1 cellular context compared by ENCODE assay signal in the genomic region with DNA sequence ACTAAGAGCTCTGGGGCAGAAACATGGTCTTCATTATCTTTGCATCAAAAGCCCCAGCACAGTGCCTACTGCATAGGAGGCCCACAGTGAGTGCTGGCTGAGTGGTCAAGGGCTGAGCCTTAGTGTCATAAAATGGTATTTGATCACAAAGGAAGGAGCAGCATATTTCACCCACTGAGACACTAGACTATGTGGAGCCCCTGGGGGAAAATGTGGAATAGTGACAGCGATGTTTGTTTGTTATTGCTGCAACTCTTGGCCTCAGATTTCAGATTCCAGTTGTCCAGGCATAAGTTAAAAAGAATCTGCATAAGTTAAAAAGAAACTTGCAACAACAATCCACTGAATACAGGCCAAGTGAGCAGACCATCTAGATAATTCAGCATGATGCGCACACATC.
TF ChIP-seq lines count a peak whose summit lies in the region.

No MANE protein-coding gene starts in this region.

TF ChIP-seq in SK-N-SH, 30 proteins besides CTCF, POLR2A, EP300 and RAD21 (continued from another document):
- TF ChIP-seq, protein P1, sequence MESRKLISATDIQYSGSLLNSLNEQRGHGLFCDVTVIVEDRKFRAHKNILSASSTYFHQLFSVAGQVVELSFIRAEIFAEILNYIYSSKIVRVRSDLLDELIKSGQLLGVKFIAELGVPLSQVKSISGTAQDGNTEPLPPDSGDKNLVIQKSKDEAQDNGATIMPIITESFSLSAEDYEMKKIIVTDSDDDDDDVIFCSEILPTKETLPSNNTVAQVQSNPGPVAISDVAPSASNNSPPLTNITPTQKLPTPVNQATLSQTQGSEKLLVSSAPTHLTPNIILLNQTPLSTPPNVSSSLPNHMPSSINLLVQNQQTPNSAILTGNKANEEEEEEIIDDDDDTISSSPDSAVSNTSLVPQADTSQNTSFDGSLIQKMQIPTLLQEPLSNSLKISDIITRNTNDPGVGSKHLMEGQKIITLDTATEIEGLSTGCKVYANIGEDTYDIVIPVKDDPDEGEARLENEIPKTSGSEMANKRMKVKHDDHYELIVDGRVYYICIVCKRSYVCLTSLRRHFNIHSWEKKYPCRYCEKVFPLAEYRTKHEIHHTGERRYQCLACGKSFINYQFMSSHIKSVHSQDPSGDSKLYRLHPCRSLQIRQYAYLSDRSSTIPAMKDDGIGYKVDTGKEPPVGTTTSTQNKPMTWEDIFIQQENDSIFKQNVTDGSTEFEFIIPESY (IDR thresholded peaks at IDR 0.05; ENCODE audit: borderline replicate concordance, low read depth), result no peak
- no peak for TF ChIP-seq FOXM1 (IDR thresholded peaks at IDR 0.05; ENCODE audit: low read depth)
- no peak for TF ChIP-seq JUND (IDR thresholded peaks at IDR 0.05)
- TF ChIP-seq YY1 (IDR thresholded peaks at IDR 0.05; ENCODE audit: low read depth), result no peak
- no peak for TF ChIP-seq FOXJ3 (CRISPR knock-in tag; IDR thresholded peaks at IDR 0.05)
- TF ChIP-seq, protein P2, sequence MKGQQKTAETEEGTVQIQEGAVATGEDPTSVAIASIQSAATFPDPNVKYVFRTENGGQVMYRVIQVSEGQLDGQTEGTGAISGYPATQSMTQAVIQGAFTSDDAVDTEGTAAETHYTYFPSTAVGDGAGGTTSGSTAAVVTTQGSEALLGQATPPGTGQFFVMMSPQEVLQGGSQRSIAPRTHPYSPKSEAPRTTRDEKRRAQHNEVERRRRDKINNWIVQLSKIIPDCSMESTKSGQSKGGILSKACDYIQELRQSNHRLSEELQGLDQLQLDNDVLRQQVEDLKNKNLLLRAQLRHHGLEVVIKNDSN (IDR thresholded peaks at IDR 0.05; ENCODE audit: borderline replicate concordance, low read depth), result no peak
- no peak for TF ChIP-seq RXRA (IDR thresholded peaks at IDR 0.05; ENCODE audit: borderline replicate concordance, low read depth)
- TF ChIP-seq, protein P3, sequence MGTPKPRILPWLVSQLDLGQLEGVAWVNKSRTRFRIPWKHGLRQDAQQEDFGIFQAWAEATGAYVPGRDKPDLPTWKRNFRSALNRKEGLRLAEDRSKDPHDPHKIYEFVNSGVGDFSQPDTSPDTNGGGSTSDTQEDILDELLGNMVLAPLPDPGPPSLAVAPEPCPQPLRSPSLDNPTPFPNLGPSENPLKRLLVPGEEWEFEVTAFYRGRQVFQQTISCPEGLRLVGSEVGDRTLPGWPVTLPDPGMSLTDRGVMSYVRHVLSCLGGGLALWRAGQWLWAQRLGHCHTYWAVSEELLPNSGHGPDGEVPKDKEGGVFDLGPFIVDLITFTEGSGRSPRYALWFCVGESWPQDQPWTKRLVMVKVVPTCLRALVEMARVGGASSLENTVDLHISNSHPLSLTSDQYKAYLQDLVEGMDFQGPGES (IDR thresholded peaks at IDR 0.05; ENCODE audit: low read depth, low read length), result no peak
- no peak for TF ChIP-seq MXI1 (IDR thresholded peaks at IDR 0.05; ENCODE audit: low read depth, low read length)
